In the genomic region with DNA sequence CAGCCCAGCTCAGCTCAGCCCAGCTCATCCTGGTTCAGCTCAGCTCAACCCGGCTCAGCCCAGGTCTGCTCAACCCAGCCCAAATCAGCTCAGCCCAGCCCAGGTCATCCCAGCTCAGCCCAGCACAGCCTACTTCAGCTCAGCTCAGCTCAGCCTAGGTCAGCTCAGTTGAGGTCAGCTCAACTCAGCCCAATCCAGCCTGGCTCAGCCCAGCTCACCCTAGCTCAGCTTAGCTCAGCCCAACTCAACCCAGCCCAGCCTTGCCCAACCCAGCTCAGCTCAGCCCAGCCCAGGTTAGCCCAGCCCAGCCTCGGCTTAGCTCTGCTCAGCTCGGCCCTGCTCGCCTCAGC, we compare ENCODE assay signal across 11 cellular contexts.
DNase-seq lines count a peak whose midpoint lies in the region; ATAC-seq and TF ChIP-seq lines count a peak whose summit lies in the region.
"Had no signal": no experiment of that assay in that cellular context is flagged by ENCODE, and none has a peak within 500 bp of the region (broad histone marks: within the 10 kb centered on the region; RNA-seq: fewer than 3 reads in every experiment).

No MANE protein-coding gene starts in this region.

- H3K36me3 Mint-ChIP-seq in memory B cell, result peaks cover 43% of the 10 kb centered on the region

- no peaks in the 10 kb centered on the region for H3K9me3 ChIP-seq in BE2C

- H3K27ac Mint-ChIP-seq in memory B cell, result peak overlapping the region; percentile 63
- H3K27ac Mint-ChIP-seq: CD4-positive, alpha-beta T cell had no signal

- peaks cover 8% of the 10 kb centered on the region for H3K4me1 Mint-ChIP-seq in memory B cell

- H3K27me3 Mint-ChIP-seq in memory B cell, result no peaks in the 10 kb centered on the region

- peaks cover 2% of the 10 kb centered on the region; the same call in 1 of the 2 replicates for H3K36me3 ChIP-seq in BE2C

- DNase-seq in BE2C (peak; percentile 30), memory B cell (ENCODE audit: low spot score in 2 of 2) (no peak), NCI-H1417 (lab: John Stamatoyannopoulos, UW) (no peak), cerebellar cortex (ENCODE audit: low spot score) (no peak), SW 1271 (lab: John Stamatoyannopoulos, UW) (no peak)
- DNase-seq in activated CD4-positive, CD25-positive, alpha-beta regulatory T cell treated with anti-CD3 and anti-CD28 coated beads, Interleukin-2, amount 50 U/mL, for 72 hours, result peak; percentile 31
- DNase-seq: NCI-H446 had no signal

- H3K4me3 ChIP-seq in BE2C (ENCODE audit: low read depth, low read length) (no peak overlapping the region), GM08714 (ENCODE audit: low read length) (peak overlapping the region; percentile 95; the same call in 1 of the 2 replicates)
- H3K4me3 ChIP-seq: lung had no signal

- H3K4me3 Mint-ChIP-seq in memory B cell, result peak overlapping the region; percentile 90
- H3K4me3 Mint-ChIP-seq: CD4-positive, alpha-beta T cell had no signal

- no peak for TF ChIP-seq CTCF in BE2C (IDR thresholded peaks at IDR 0.05; ENCODE audit: low read depth, low read length)

- ATAC-seq in memory B cell (ENCODE audit: low read depth) (no peak), GM21619 (IDR thresholded peaks at IDR 0.05; ENCODE audit: unreplicated experiment) (no peak)

- peaks cover 9% of the 10 kb centered on the region for H3K4me1 ChIP-seq in BE2C

- no peaks in the 10 kb centered on the region for H3K9me3 Mint-ChIP-seq in memory B cell
- H3K9me3 Mint-ChIP-seq: CD4-positive, alpha-beta T cell had no signal

- no peaks in the 10 kb centered on the region for H3K27me3 ChIP-seq in BE2C

Comparison
In these comparisons a context has a peak if more than half of its experiments do, and no peak if none do; other contexts are left out.
1. DNase-seq: peak in BE2C (single experiment) and activated CD4-positive, CD25-positive, alpha-beta regulatory T cell treated with anti-CD3 and anti-CD28 coated beads, Interleukin-2, amount 50 U/mL, for 72 hours (single experiment); none in memory B cell (0 of 2), NCI-H1417 (0 of 3), cerebellar cortex (single experiment) and SW 1271 (0 of 2).